In genomic region chr1:234656981-234657651, GRCh38 we compare ENCODE assay signal across 8 cellular contexts. TPM values are rescaled to one million over a fixed set of nuclear protein-coding genes. Genes with fewer than 3 reads are reported as not detected.
DNase-seq lines count a peak whose midpoint lies in the region; TF ChIP-seq lines count a peak whose summit lies in the region.

No MANE protein-coding gene starts in this region.

- no peak for TF ChIP-seq CTCF in vagina (IDR thresholded peaks at IDR 0.05)

- no peak overlapping the region for H3K4me3 ChIP-seq in adipocyte (ENCODE audit: low read length)
- peak overlapping the region in 1 of 2 donors; percentile 10 for H3K4me3 ChIP-seq in vagina

- no peak overlapping the region for H3K9ac ChIP-seq in adipocyte (ENCODE audit: low read length)

- H3K27me3 ChIP-seq in adipocyte (replicated peaks; ENCODE audit: control insufficient read depth, insufficient read depth, low read length) (no peaks in the 10 kb centered on the region), vagina (no peaks in the 10 kb centered on the region)

- DNase-seq in T-helper 2 cell treated with Interferon-gamma antibody and Interleukin-4, amounts not matched to agents 5 μg/mL and 100 μg/mL, for 36 hours (ENCODE audit: low spot score): peak; percentile 37
- no peak for DNase-seq in T-helper 2 cell
- peak; percentile 98 for DNase-seq in HS-5 (ENCODE audit: low read depth)
- DNase-seq in adipocyte (ENCODE audit: low read depth): peak; percentile 56
- peak; percentile 54 for DNase-seq in kidney glomerular epithelial cell (lab: John Stamatoyannopoulos, UW)
- DNase-seq in vagina (ENCODE audit: extremely low spot score in 2 of 2): no peak
- DNase-seq in NCI-H446 (lab: John Stamatoyannopoulos, UW): no peak
- DNase-seq in activated CD4-positive, alpha-beta T cell treated with anti-CD3 and anti-CD28 coated beads, Interleukin-2, amount 50 U/mL, for 1 hour: no peak

- peak overlapping the region; percentile 59 for H3K27ac ChIP-seq in vagina

- no peaks in the 10 kb centered on the region for H3K9me3 ChIP-seq in adipocyte (ENCODE audit: control insufficient read depth, low read length)
- no peaks in the 10 kb centered on the region for H3K9me3 ChIP-seq in vagina

- H3K36me3 ChIP-seq in adipocyte (ENCODE audit: control insufficient read depth, insufficient read depth, low read length, severe bottlenecking): no peaks in the 10 kb centered on the region
- H3K36me3 ChIP-seq in vagina: no peaks in the 10 kb centered on the region

- H3K4me3 Mint-ChIP-seq in T-helper 2 cell treated with Interferon-gamma antibody and Interleukin-4, amounts not matched to agents 5 μg/mL and 100 μg/mL, for 36 hours: no peak overlapping the region

- no peaks in the 10 kb centered on the region for H3K27me3 Mint-ChIP-seq in T-helper 2 cell treated with Interferon-gamma antibody and Interleukin-4, amounts not matched to agents 5 μg/mL and 100 μg/mL, for 36 hours (ENCODE audit: low read depth)

- H3K4me1 ChIP-seq in adipocyte (ENCODE audit: control insufficient read depth, insufficient read depth, low read length): peaks cover 33% of the 10 kb centered on the region
- peaks cover 18% of the 10 kb centered on the region for H3K4me1 ChIP-seq in vagina

- no peak for TF ChIP-seq POLR2A in vagina (IDR thresholded peaks at IDR 0.05)

- peaks cover 9% of the 10 kb centered on the region for H3K4me1 Mint-ChIP-seq in T-helper 2 cell treated with Interferon-gamma antibody and Interleukin-4, amounts not matched to agents 5 μg/mL and 100 μg/mL, for 36 hours (ENCODE audit: low read depth)

- no peak overlapping the region for H3K27ac Mint-ChIP-seq in T-helper 2 cell treated with Interferon-gamma antibody and Interleukin-4, amounts not matched to agents 5 μg/mL and 100 μg/mL, for 36 hours

- no peaks in the 10 kb centered on the region for H3K9me3 Mint-ChIP-seq in T-helper 2 cell treated with Interferon-gamma antibody and Interleukin-4, amounts not matched to agents 5 μg/mL and 100 μg/mL, for 36 hours

- intact Hi-C loops in vagina (cut with DNase I): no loop called here

- no peaks in the 10 kb centered on the region for H3K36me3 Mint-ChIP-seq in T-helper 2 cell treated with Interferon-gamma antibody and Interleukin-4, amounts not matched to agents 5 μg/mL and 100 μg/mL, for 36 hours (ENCODE audit: low read depth)

RNA-seq across cellular contexts. Expression of gene IRF2BP2, which starts 47.1 kb away (rescaled TPM):
- total RNA-seq in vagina: 72.9 TPM

Comparison
In these comparisons a context has a peak if more than half of its experiments do, and no peak if none do; other contexts are left out.
1. DNase-seq: peak in T-helper 2 cell treated with Interferon-gamma antibody and Interleukin-4, amounts not matched to agents 5 μg/mL and 100 μg/mL, for 36 hours (single experiment), HS-5 (single experiment), adipocyte (single experiment) and kidney glomerular epithelial cell (single experiment); none in T-helper 2 cell (0 of 5), vagina (0 of 2), NCI-H446 (0 of 2) and activated CD4-positive, alpha-beta T cell treated with anti-CD3 and anti-CD28 coated beads, Interleukin-2, amount 50 U/mL, for 1 hour (single experiment).